In the genomic region with DNA sequence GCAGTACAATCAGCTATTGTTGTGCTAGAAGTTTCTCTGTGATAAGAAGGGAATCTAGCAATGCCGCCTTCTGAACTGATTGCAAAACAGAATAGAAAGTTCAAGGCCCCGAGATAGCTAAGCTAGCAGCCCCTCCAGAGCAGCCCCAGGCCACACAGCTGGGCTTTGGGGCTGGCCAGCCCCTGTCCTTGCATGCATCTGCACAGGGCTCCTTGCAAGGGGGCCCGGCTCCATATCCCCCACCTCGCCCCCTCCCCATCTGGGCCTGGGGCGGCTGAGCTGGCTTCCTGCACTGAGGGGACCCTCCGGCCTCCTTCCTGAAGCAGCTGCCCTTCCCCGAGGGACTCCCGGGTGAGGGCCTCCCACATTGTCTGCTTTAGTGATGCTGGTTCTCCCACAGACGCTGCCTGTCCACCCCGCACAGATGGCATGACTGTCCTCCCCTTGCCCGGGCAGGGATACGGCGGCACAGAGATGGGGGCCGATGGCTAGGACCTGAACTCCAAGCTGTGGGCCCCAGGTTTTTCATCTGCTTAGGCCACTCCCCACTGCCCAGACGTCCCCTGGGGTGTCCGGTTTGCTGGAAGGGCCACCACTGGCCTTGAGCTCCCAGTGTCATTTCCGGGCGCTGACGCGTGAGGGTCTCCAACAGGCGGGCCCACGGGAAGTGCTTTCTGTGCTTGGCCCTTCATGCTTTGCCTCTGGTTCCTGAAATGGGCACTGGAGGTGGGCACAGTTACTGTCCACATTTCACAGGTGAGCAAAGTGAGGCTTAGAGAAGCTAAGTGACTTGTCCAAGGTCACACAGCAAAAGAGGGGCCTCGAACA, we compare ENCODE assay signal across 29 cellular contexts.
DNase-seq lines count a peak whose midpoint lies in the region; ATAC-seq, FAIRE-seq and TF ChIP-seq lines count a peak whose summit lies in the region.
"Had no signal": no experiment of that assay in that cellular context is flagged by ENCODE, and none has a peak within 500 bp of the region (broad histone marks: within the 10 kb centered on the region; RNA-seq: fewer than 3 reads in every experiment).

No MANE protein-coding gene starts in this region.

- H3K27ac Mint-ChIP-seq in activated CD4-positive, alpha-beta T cell treated with anti-CD3 and anti-CD28 coated beads, Interleukin-2, amount 10 ng/mL, durations not matched to agents 7 days and 5 days: peak overlapping the region; percentile 36
- no peak overlapping the region for H3K27ac Mint-ChIP-seq in stimulated activated effector memory CD8-positive, alpha-beta T cell treated with anti-CD3 and anti-CD28 coated beads, Interleukin-12 subunit alpha, Interleukin-12 subunit beta, amount 100 ng/mL, for 72 hours
- H3K27ac Mint-ChIP-seq: CD4-positive, alpha-beta memory T cell; nephron progenitor cell; stimulated activated naive B cell treated with anti-CD40 and anti-IgM and Interleukin-4, amounts not matched to agents 10 μg/mL and 1 μg/mL and 100 μg/mL, for 72 hours had no signal

- H3K27ac ChIP-seq in KOPT-K1 (ENCODE audit: low read depth, low read length, poor library complexity, severe bottlenecking) (peak overlapping the region; percentile 84), hepatocyte (peak overlapping the region; percentile 98), small intestine (ENCODE audit: low read depth in 1 of 2, low read length in 1 of 2) (peak overlapping the region; percentile 8 to 61), SJCRH30 (no peak overlapping the region)
- H3K27ac ChIP-seq: 22Rv1, brain microvascular endothelial cell, lower lobe of right lung had no signal

- peaks cover 10% of the 10 kb centered on the region for H3K27me3 ChIP-seq in hepatocyte
- peaks cover 0 to 7% of the 10 kb centered on the region in 2 donors for H3K27me3 ChIP-seq in small intestine (ENCODE audit: control insufficient read depth in 2 of 2, insufficient read depth in 2 of 2, low read length in 2 of 2)
- peaks cover 74% of the 10 kb centered on the region for H3K27me3 ChIP-seq in SJCRH30

- POLR2A ChIA-PET in activated CD4-positive, alpha-beta T cell treated with anti-CD3 and anti-CD28 coated beads, Interleukin-2, amount 10 ng/mL, durations not matched to agents 7 days and 5 days (lab: Charles Lee): no interaction called here

- H3K4me3 ChIP-seq in hepatocyte (no peak overlapping the region), small intestine (ENCODE audit: low read depth in 1 of 2, low read length in 2 of 2) (no peak overlapping the region), SJCRH30 (no peak overlapping the region)
- H3K4me3 ChIP-seq: HAP-1, lower lobe of right lung, thyroid gland had no signal

- H3K9me3 ChIP-seq in KOPT-K1 (ENCODE audit: insufficient read depth, low read length, poor library complexity, severe bottlenecking): no peaks in the 10 kb centered on the region
- H3K9me3 ChIP-seq in hepatocyte (ENCODE audit: low read depth): no peaks in the 10 kb centered on the region
- no peaks in the 10 kb centered on the region for H3K9me3 ChIP-seq in small intestine (ENCODE audit: control insufficient read depth, low read depth)
- no peaks in the 10 kb centered on the region for H3K9me3 ChIP-seq in SJCRH30 (replicated peaks)
- H3K9me3 ChIP-seq: HAP-1, lower lobe of right lung, thyroid gland had no signal

- no peak overlapping the region for H2AFZ ChIP-seq in hepatocyte

- peaks cover 15% of the 10 kb centered on the region for H3K27me3 Mint-ChIP-seq in activated CD4-positive, alpha-beta T cell treated with anti-CD3 and anti-CD28 coated beads, Interleukin-2, amount 10 ng/mL, durations not matched to agents 7 days and 5 days

- H3K9me2 ChIP-seq in hepatocyte (replicated peaks; ENCODE audit: insufficient read depth): no peaks in the 10 kb centered on the region

- no peak for FAIRE-seq in small intestine (lab: Jason Lieb, UNC)
- FAIRE-seq: G401.6, GM19239, kidney had no signal

- peaks cover 49% of the 10 kb centered on the region for H3K4me1 ChIP-seq in hepatocyte (ENCODE audit: insufficient read depth)
- peaks cover 3 to 6% of the 10 kb centered on the region in 2 donors for H3K4me1 ChIP-seq in small intestine (ENCODE audit: control insufficient read depth in 2 of 2, insufficient read depth in 1 of 2, low read depth in 1 of 2, low read length in 1 of 2)
- peaks cover 14% of the 10 kb centered on the region for H3K4me1 ChIP-seq in SJCRH30
- H3K4me1 ChIP-seq: HAP-1 had no signal

- H3K4me3 Mint-ChIP-seq in activated CD4-positive, alpha-beta T cell treated with anti-CD3 and anti-CD28 coated beads, Interleukin-2, amount 10 ng/mL, durations not matched to agents 7 days and 5 days: no peak overlapping the region
- no peak overlapping the region for H3K4me3 Mint-ChIP-seq in stimulated activated effector memory CD8-positive, alpha-beta T cell treated with anti-CD3 and anti-CD28 coated beads, Interleukin-12 subunit alpha, Interleukin-12 subunit beta, amount 100 ng/mL, for 72 hours
- H3K4me3 Mint-ChIP-seq: CD4-positive, alpha-beta memory T cell; nephron progenitor cell; stimulated activated naive B cell treated with anti-CD40 and anti-IgM and Interleukin-4, amounts not matched to agents 10 μg/mL and 1 μg/mL and 100 μg/mL, for 72 hours had no signal

- ATAC-seq in stimulated activated effector memory CD8-positive, alpha-beta T cell treated with anti-CD3 and anti-CD28 coated beads, Interleukin-12 subunit alpha, Interleukin-12 subunit beta, amount 100 ng/mL, for 72 hours: no peak
- ATAC-seq: stimulated activated naive B cell treated with anti-CD40 and anti-IgM and Interleukin-4, amounts not matched to agents 10 μg/mL and 1 μg/mL and 100 μg/mL, for 72 hours had no signal

- H3K4me1 Mint-ChIP-seq in activated CD4-positive, alpha-beta T cell treated with anti-CD3 and anti-CD28 coated beads, Interleukin-2, amount 10 ng/mL, durations not matched to agents 7 days and 5 days: peaks cover 26% of the 10 kb centered on the region
- peaks cover 3% of the 10 kb centered on the region for H3K4me1 Mint-ChIP-seq in stimulated activated effector memory CD8-positive, alpha-beta T cell treated with anti-CD3 and anti-CD28 coated beads, Interleukin-12 subunit alpha, Interleukin-12 subunit beta, amount 100 ng/mL, for 72 hours

- no peaks in the 10 kb centered on the region for H3K36me3 Mint-ChIP-seq in activated CD4-positive, alpha-beta T cell treated with anti-CD3 and anti-CD28 coated beads, Interleukin-2, amount 10 ng/mL, durations not matched to agents 7 days and 5 days (ENCODE audit: low read depth)
- no peaks in the 10 kb centered on the region for H3K36me3 Mint-ChIP-seq in stimulated activated effector memory CD8-positive, alpha-beta T cell treated with anti-CD3 and anti-CD28 coated beads, Interleukin-12 subunit alpha, Interleukin-12 subunit beta, amount 100 ng/mL, for 72 hours
- H3K36me3 Mint-ChIP-seq: CD4-positive, alpha-beta memory T cell; stimulated activated naive B cell treated with anti-CD40 and anti-IgM and Interleukin-4, amounts not matched to agents 10 μg/mL and 1 μg/mL and 100 μg/mL, for 72 hours had no signal

- no peak for TF ChIP-seq CTCF in hepatocyte (IDR thresholded peaks at IDR 0.05; ENCODE audit: poor library complexity)

- H3K36me3 ChIP-seq in KOPT-K1 (ENCODE audit: insufficient read depth, low read length): no peaks in the 10 kb centered on the region
- no peaks in the 10 kb centered on the region for H3K36me3 ChIP-seq in hepatocyte (replicated peaks; ENCODE audit: insufficient read depth, low read depth)
- no peaks in the 10 kb centered on the region for H3K36me3 ChIP-seq in small intestine (ENCODE audit: control insufficient read depth in 2 of 2, insufficient read depth in 2 of 2, low read length in 2 of 2)
- no peaks in the 10 kb centered on the region for H3K36me3 ChIP-seq in SJCRH30
- H3K36me3 ChIP-seq: brain microvascular endothelial cell, HAP-1, lower lobe of right lung, thyroid gland had no signal

- 80% methylated on average over 23 of the region's 23 CpGs for WGBS in hepatocyte (ENCODE audit: low lambda C conversion rate, missing lambda C conversion rate)
- WGBS in small intestine, 3 donors: 38 to 67% (median 54%) methylated on average over 23 of the region's 23 CpGs

- no peaks in the 10 kb centered on the region for H3K9me3 Mint-ChIP-seq in activated CD4-positive, alpha-beta T cell treated with anti-CD3 and anti-CD28 coated beads, Interleukin-2, amount 10 ng/mL, durations not matched to agents 7 days and 5 days
- no peaks in the 10 kb centered on the region for H3K9me3 Mint-ChIP-seq in stimulated activated effector memory CD8-positive, alpha-beta T cell treated with anti-CD3 and anti-CD28 coated beads, Interleukin-12 subunit alpha, Interleukin-12 subunit beta, amount 100 ng/mL, for 72 hours
- H3K9me3 Mint-ChIP-seq: CD4-positive, alpha-beta memory T cell; nephron progenitor cell; stimulated activated naive B cell treated with anti-CD40 and anti-IgM and Interleukin-4, amounts not matched to agents 10 μg/mL and 1 μg/mL and 100 μg/mL, for 72 hours had no signal

- H4K20me1 ChIP-seq in hepatocyte (ENCODE audit: insufficient read depth, poor library complexity, severe bottlenecking): no peaks in the 10 kb centered on the region

- no peaks in the 10 kb centered on the region for H3K79me2 ChIP-seq in hepatocyte

- DNase-seq in activated CD4-positive, alpha-beta T cell treated with anti-CD3 and anti-CD28 coated beads, Interleukin-2, amount 10 ng/mL, durations not matched to agents 7 days and 5 days: no peak
- DNase-seq in activated CD4-positive, alpha-beta T cell treated with anti-CD3 and anti-CD28 coated beads for 1 hour: no peak
- no peak for DNase-seq in hepatocyte (ENCODE audit: low spot score)
- no peak for DNase-seq in small intestine
- DNase-seq in stimulated activated naive CD4-positive, alpha-beta T cell (lab: John Stamatoyannopoulos, UW): no peak
- DNase-seq in SJCRH30: no peak
- DNase-seq in stimulated activated effector memory CD8-positive, alpha-beta T cell treated with anti-CD3 and anti-CD28 coated beads, Interleukin-12 subunit alpha, Interleukin-12 subunit beta, amount 100 ng/mL, for 72 hours (ENCODE audit: low spot score in 2 of 2): no peak
- DNase-seq: activated CD4-positive, CD25-positive, alpha-beta regulatory T cell; activated effector memory CD4-positive, alpha-beta T cell treated with anti-CD3 and anti-CD28 coated beads, Interleukin-2, amount 50 U/mL, for 16 hours; activated T-cell treated with anti-CD3 and anti-CD28 coated beads for 4 hours; brain microvascular endothelial cell; effector CD8-positive, alpha-beta T cell; KG1; kidney; lower lobe of right lung; NCI-H1417 treated with DMSO at 0.1 percent for 48 hours; NCI-H748 treated with DMSO at 0.1 percent for 48 hours; nephron progenitor cell; posterior cingulate gyrus; stimulated activated CD4-positive, alpha-beta T cell treated with anti-CD3 and anti-CD28 coated beads, Interleukin-4, amount 100 ng/mL, for 4 hours; stimulated activated naive B cell treated with anti-CD40 and anti-IgM and Interleukin-4, amounts not matched to agents 10 μg/mL and 1 μg/mL and 100 μg/mL, for 72 hours; T-helper 1 cell; thyroid gland had no signal

- no peak overlapping the region for H3K4me2 ChIP-seq in hepatocyte

- CTCF ChIA-PET in activated CD4-positive, alpha-beta T cell treated with anti-CD3 and anti-CD28 coated beads, Interleukin-2, amount 10 ng/mL, durations not matched to agents 7 days and 5 days (lab: Charles Lee): interaction anchor here (0.6 to 2.1 kb wide), 2 partner anchors 20 to 71 kb away, joined by 3 to 6 read pairs; no protein-coding TSS in a partner anchor
